In the genomic region with DNA sequence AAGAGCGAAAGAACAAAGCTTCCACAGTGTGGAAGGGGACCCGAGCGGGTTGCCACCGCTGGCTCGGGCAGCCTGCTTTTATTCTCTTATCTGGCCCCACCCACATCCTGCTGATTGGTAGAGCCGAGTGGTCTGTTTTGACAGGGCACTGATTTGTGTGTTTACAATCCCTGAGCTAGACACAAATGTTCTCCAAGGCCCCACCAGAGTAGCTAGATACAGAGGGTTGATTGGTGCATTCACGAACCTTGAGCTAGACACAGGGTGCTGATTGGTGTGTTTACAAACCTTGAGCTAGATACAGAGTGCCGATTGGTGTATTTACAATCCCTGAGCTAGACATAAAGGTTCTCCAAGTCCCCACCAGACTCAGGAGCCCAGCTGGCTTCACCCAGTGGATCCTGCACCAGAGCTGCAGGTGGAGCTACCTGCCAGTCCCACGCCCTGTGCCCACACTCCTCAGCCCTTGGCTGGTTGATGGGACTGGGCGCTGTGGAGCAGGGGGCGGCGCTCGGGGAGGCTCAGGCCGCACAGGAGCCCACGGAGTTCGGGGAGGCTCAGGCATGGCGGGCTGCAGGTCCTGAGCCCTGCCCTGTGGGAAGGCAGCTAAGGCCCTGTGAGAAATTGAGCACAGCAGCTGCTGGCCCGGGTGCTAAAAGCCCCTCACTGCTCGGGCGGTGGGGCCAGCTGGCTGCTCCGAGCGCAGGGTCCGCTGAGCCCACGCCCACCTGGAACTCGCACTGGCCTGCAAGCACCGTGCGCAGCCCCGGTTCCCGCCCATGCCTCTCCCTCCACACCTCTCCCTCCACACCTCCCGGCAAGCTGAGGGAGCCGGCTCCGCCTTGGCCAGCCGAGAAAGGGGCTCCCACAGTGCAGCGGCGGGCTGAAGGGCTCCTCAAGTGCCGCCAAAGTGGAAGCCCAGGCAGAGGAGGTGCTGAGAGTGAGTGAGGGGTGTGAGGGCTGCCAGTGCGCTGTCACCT, we compare ENCODE assay signal across 2 cellular contexts.
A peak's percentile ranks its signal among the peaks of the same experiment; 100 is the strongest.
TF ChIP-seq lines count a peak whose summit lies in the region.

No MANE protein-coding gene starts in this region.

TF ChIP-seq in HEK293, 187 proteins besides CTCF, POLR2A, EP300 and RAD21:
- TF ChIP-seq SP2 (tag by site-specific recombination; IDR thresholded peaks at IDR 0.05) = peak; percentile 14; the same call in 1 of the 2 replicates

TF ChIP-seq in K562, 482 proteins besides CTCF, POLR2A, EP300 and RAD21:
- TF ChIP-seq MEIS2 (IDR thresholded peaks at IDR 0.05; ENCODE audit: partially characterized antibody) = peak; percentile 29
- TF ChIP-seq, protein P1, sequence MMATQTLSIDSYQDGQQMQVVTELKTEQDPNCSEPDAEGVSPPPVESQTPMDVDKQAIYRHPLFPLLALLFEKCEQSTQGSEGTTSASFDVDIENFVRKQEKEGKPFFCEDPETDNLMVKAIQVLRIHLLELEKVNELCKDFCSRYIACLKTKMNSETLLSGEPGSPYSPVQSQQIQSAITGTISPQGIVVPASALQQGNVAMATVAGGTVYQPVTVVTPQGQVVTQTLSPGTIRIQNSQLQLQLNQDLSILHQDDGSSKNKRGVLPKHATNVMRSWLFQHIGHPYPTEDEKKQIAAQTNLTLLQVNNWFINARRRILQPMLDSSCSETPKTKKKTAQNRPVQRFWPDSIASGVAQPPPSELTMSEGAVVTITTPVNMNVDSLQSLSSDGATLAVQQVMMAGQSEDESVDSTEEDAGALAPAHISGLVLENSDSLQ (IDR thresholded peaks at IDR 0.05) = peak; percentile 29; the same call in 1 of the 2 replicates
TF ChIP-seq in K562: peak in this region for 2; not testable (repeated sequence) for 480.
